In the genomic region with DNA sequence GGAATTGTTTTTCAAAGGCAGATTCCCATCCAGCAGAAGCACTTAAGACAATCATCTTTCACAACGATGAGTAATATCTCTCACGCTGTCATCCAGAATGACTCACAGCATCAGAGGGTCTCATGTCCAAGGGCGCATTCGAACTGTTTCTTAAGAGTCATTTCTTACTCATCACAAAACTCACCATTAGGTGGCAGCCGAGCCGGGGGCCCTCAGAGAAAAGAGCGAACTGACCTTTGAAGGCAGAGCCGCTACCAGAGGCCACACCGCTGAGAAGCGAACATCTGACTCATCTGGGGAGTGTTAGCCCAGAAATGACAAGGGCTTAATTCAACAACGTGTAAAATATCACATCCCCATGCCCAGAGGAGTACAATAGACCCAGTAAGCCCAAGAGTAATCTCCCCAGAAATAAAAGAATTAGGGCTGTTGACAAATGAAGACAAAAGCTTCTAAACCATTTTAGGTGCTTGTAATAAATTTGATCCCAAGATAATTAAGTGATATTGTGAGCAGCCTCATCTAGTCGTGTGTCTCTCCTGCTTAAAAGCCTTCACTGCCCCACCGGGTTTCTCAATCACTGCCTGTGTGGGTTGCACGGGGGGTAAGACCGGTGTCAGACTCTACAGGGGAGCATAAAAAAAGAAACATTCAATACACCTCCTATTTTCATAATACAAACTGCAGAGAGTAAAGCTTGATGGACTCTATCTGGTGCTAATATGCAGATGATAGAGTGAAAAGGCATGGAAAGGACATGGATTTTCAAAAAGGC, we compare ENCODE assay signal across 9 cellular contexts.
DNase-seq lines count a peak whose midpoint lies in the region; ATAC-seq and TF ChIP-seq lines count a peak whose summit lies in the region.
"Had no signal": no experiment of that assay in that cellular context is flagged by ENCODE, and none has a peak within 500 bp of the region (broad histone marks: within the 10 kb centered on the region; RNA-seq: fewer than 3 reads in every experiment).

No MANE protein-coding gene starts in this region.

- H3K9me3 ChIP-seq in right lobe of liver: no peaks in the 10 kb centered on the region

- ATAC-seq in GM21717 (IDR thresholded peaks at IDR 0.05; ENCODE audit: unreplicated experiment) (peak; percentile 94), right lobe of liver (peak; percentile 84 to 98 (median 88))

- H3K4me3 Mint-ChIP-seq in IgD-negative memory B cell: peak overlapping the region in 3 of 4 donors; percentile 23 to 64 (median 61)
- H3K4me3 Mint-ChIP-seq: activated naive CD8-positive, alpha-beta T cell treated with anti-CD3 and anti-CD28 coated beads, Interleukin-2, amount 10 ng/mL, durations not matched to agents 7 days and 5 days had no signal

- intact Hi-C loops in right lobe of liver (cut with DNase I): no loop called here

- H3K27ac Mint-ChIP-seq in IgD-negative memory B cell: no peak overlapping the region
- H3K27ac Mint-ChIP-seq: activated naive CD8-positive, alpha-beta T cell treated with anti-CD3 and anti-CD28 coated beads, Interleukin-2, amount 10 ng/mL, durations not matched to agents 7 days and 5 days had no signal

- no peaks in the 10 kb centered on the region for H3K36me3 Mint-ChIP-seq in IgD-negative memory B cell
- H3K36me3 Mint-ChIP-seq: activated naive CD8-positive, alpha-beta T cell treated with anti-CD3 and anti-CD28 coated beads, Interleukin-2, amount 10 ng/mL, durations not matched to agents 7 days and 5 days had no signal

- TF ChIP-seq POLR2A in right lobe of liver (IDR thresholded peaks at IDR 0.05): no peak

- no peaks in the 10 kb centered on the region for H3K36me3 ChIP-seq in right lobe of liver

- peaks cover 7% of the 10 kb centered on the region for H3K27me3 Mint-ChIP-seq in IgD-negative memory B cell
- H3K27me3 Mint-ChIP-seq: activated naive CD8-positive, alpha-beta T cell treated with anti-CD3 and anti-CD28 coated beads, Interleukin-2, amount 10 ng/mL, durations not matched to agents 7 days and 5 days had no signal

- no peaks in the 10 kb centered on the region for H3K27me3 ChIP-seq in right lobe of liver

- WGBS in right lobe of liver (ENCODE audit: insufficient coverage, low coverage, low lambda C conversion rate, missing lambda C conversion rate): 32% methylated on average over 14 of the region's 15 CpGs

- DNase-seq in EL (peak; percentile 99), coronary artery (ENCODE audit: low spot score) (peak; percentile 86), right lobe of liver (peak in 1 of 3 donors; percentile 71), D341Med (ENCODE audit: low spot score) (no peak)
- peak; percentile 39 to 65 for DNase-seq in activated CD4-positive, alpha-beta T cell treated with anti-CD3 and anti-CD28 coated beads for 24 hours (ENCODE audit: low read depth in 2 of 2)
- DNase-seq in stimulated activated CD8-positive, alpha-beta memory T cell treated with anti-CD3 and anti-CD28 coated beads, Interleukin-12 subunit alpha, Interleukin-12 subunit beta, amount 100 ng/mL, for 1 hour (ENCODE audit: low read depth): peak; percentile 29
- DNase-seq: activated naive CD8-positive, alpha-beta T cell treated with anti-CD3 and anti-CD28 coated beads, Interleukin-2, amount 10 ng/mL, durations not matched to agents 7 days and 5 days had no signal

- H3K4me3 ChIP-seq in coronary artery (peak overlapping the region; percentile 5), right lobe of liver (no peak overlapping the region)

- no peaks in the 10 kb centered on the region for H3K4me1 ChIP-seq in right lobe of liver

- TF ChIP-seq CTCF in coronary artery (IDR thresholded peaks at IDR 0.05) (no peak), right lobe of liver (IDR thresholded peaks at IDR 0.05) (peak in 3 of 4 donors; percentile 50 to 61 (median 54))

- H3K4me1 Mint-ChIP-seq in IgD-negative memory B cell: peaks cover 2 to 6% (median 5%) of the 10 kb centered on the region in 3 donors

- H3K9me3 Mint-ChIP-seq in IgD-negative memory B cell: peaks cover 0 to under 1% (median under 1%) of the 10 kb centered on the region in 3 donors

- H3K27ac ChIP-seq in coronary artery (peak overlapping the region; percentile 60 to 79), right lobe of liver (no peak overlapping the region)

Comparison
In these comparisons a context has a peak if more than half of its experiments do, and no peak if none do; other contexts are left out.
1. H3K27ac ChIP-seq: peak in coronary artery (2 of 2); none in right lobe of liver (0 of 3).